7 cellular contexts compared by ENCODE assay signal in genomic region chr11:111878385-111878765, GRCh38. TPM values are rescaled to one million over a fixed set of nuclear protein-coding genes. Genes with fewer than 3 reads are reported as not detected.
DNase-seq lines count a peak whose midpoint lies in the region.
"Had no signal": no experiment of that assay in that cellular context is flagged by ENCODE, and none has a peak within 500 bp of the region (broad histone marks: within the 10 kb centered on the region; RNA-seq: fewer than 3 reads in every experiment).

No MANE protein-coding gene starts in this region.

- peak overlapping the region; percentile 87 for H3K4me2 ChIP-seq in GM23248 (ENCODE audit: unreplicated experiment)

- DNase-seq in GM23248 (peak; percentile 47), SK-N-MC (ENCODE audit: low read depth, low spot score) (no peak), immature natural killer cell (no peak), NCI-H1048 (lab: John Stamatoyannopoulos, UW) (no peak)
- no peak for DNase-seq in stimulated activated CD4-positive, alpha-beta T cell treated with anti-CD3 and anti-CD28 coated beads, Interleukin-2, amount 100 ng/mL, for 24 hours

- peaks cover 5 to 9% (median 6%) of the 10 kb centered on the region in 3 donors for H3K27me3 Mint-ChIP-seq in immature natural killer cell (ENCODE audit: low read depth in 3 of 3)

- no peaks in the 10 kb centered on the region for H3K27me3 ChIP-seq in ACC112 (ENCODE audit: insufficient read depth, low read length)
- H3K27me3 ChIP-seq in GM23248 (replicated peaks; ENCODE audit: insufficient read depth), result no peaks in the 10 kb centered on the region

- H3K79me2 ChIP-seq in ACC112 (ENCODE audit: control insufficient read depth, insufficient read depth, low read length, unreplicated experiment), result no peaks in the 10 kb centered on the region
- no peaks in the 10 kb centered on the region for H3K79me2 ChIP-seq in GM23248 (ENCODE audit: insufficient read depth)

- H3K27ac ChIP-seq in ACC112 (ENCODE audit: low read depth, low read length), result peak overlapping the region; percentile 87
- peak overlapping the region; percentile 98 for H3K27ac ChIP-seq in GM23248
- peak overlapping the region; percentile 96 for H3K27ac ChIP-seq in SK-N-MC

- H3K4me3 ChIP-seq in ACC112 (ENCODE audit: low read depth, low read length) (peak overlapping the region; percentile 84), GM23248 (peak overlapping the region; percentile 83), SK-N-MC (peak overlapping the region; percentile 94)

- H3K9ac ChIP-seq in GM23248 (peak overlapping the region; percentile 92), SK-N-MC (ENCODE audit: insufficient read length) (peak overlapping the region; percentile 86)

- H3K36me3 ChIP-seq in ACC112 (ENCODE audit: insufficient read depth, low read length) (no peaks in the 10 kb centered on the region), GM23248 (ENCODE audit: low read depth) (no peaks in the 10 kb centered on the region), SK-N-MC (ENCODE audit: insufficient read depth, low read length) (peaks cover 18% of the 10 kb centered on the region; the same call in 1 of the 2 replicates)

- in situ Hi-C loops in GM23248 (cut with MboI), result loop anchor here (10.0 kb wide), 1 partner anchor 116 kb away; no protein-coding TSS in a partner anchor

- peak overlapping the region; percentile 92 to 99 (median 94) for H3K4me3 Mint-ChIP-seq in immature natural killer cell

- no peaks in the 10 kb centered on the region for H4K20me1 ChIP-seq in GM23248 (ENCODE audit: insufficient read depth)

- peaks cover 0 to 9% (median 0%) of the 10 kb centered on the region in 3 donors for H3K36me3 Mint-ChIP-seq in immature natural killer cell

- H3K9me3 Mint-ChIP-seq in immature natural killer cell, result no peaks in the 10 kb centered on the region

- peaks cover 7% of the 10 kb centered on the region for H3K4me1 ChIP-seq in ACC112 (ENCODE audit: control insufficient read depth, insufficient read depth, low read length, unreplicated experiment)
- peaks cover 6% of the 10 kb centered on the region; the same call in 1 of the 2 replicates for H3K4me1 ChIP-seq in GM23248 (ENCODE audit: insufficient read depth)

- peaks cover 14 to 20% of the 10 kb centered on the region in 2 donors for H3K4me1 Mint-ChIP-seq in immature natural killer cell

- 1 to 2% methylated on average over 10 of the region's 10 CpGs for WGBS in GM23248 (ENCODE audit: low coverage in 1 of 2, low lambda C conversion rate in 2 of 2, missing lambda C conversion rate in 2 of 2), 2 experiments

- no peaks in the 10 kb centered on the region for H3K9me2 ChIP-seq in GM23248 (ENCODE audit: insufficient read depth)

- H2AFZ ChIP-seq in ACC112 (ENCODE audit: low read length, unreplicated experiment) (peak overlapping the region; percentile 91), GM23248 (peak overlapping the region; percentile 98)

- peak overlapping the region; percentile 99 to 100 (median 100) for H3K27ac Mint-ChIP-seq in immature natural killer cell

- H3K9me3 ChIP-seq in GM23248 (ENCODE audit: low read depth), result no peaks in the 10 kb centered on the region
- no peaks in the 10 kb centered on the region for H3K9me3 ChIP-seq in SK-N-MC (ENCODE audit: low read depth, low read length)

- H3F3A ChIP-seq in GM23248 (ENCODE audit: insufficient read depth), result peaks cover 11% of the 10 kb centered on the region; the same call in 1 of the 2 replicates

RNA-seq across cellular contexts. Expression of gene FDXACB1, which starts 0.6 kb away (rescaled TPM):
- 1.4 and 2.2 TPM in 2 replicates for total RNA-seq in GM23248 (2014; rRNA removed; shearing (Covaris generic))
- polyA plus RNA-seq in GM23248 (2016; fragmentation: Nextera tagmentation; extraction: Ambion mirVana) (2.1 TPM in 2 replicates), immature natural killer cell (1 to 10 TPM; 3.3 to 9.8 (median 5.8) TPM)

RNA-seq across cellular contexts. Expression of gene CFAP68, which starts 1.0 kb away (rescaled TPM):
- total RNA-seq in GM23248 (2014; rRNA removed; shearing (Covaris generic)), result 7.6 and 9.9 TPM in 2 replicates
- polyA plus RNA-seq in GM23248 (2016; fragmentation: Nextera tagmentation; extraction: Ambion mirVana) (20.2 and 23.8 TPM in 2 replicates), immature natural killer cell (10 to 100 TPM; 12.4 to 14.5 (median 12.6) TPM)

RNA-seq across cellular contexts. Expression of gene ALG9, which starts 7.0 kb away (rescaled TPM):
- total RNA-seq in GM23248 (2014; rRNA removed; shearing (Covaris generic)), result 36.3 and 42.4 TPM in 2 replicates
- 24.5 and 24.7 TPM in 2 replicates for polyA plus RNA-seq in GM23248 (2016; fragmentation: Nextera tagmentation; extraction: Ambion mirVana)
- polyA plus RNA-seq in immature natural killer cell, result 10 to 100 TPM in 2 of 3 donors, 1 to 10 TPM in 1; 7.1 to 12.9 (median 11.4) TPM

RNA-seq across cellular contexts. Expression of gene CRYAB, which starts 33.2 kb away (rescaled TPM):
- 91.0 and 104 TPM in 2 replicates for total RNA-seq in GM23248 (2014; rRNA removed; shearing (Covaris generic))
- polyA plus RNA-seq in GM23248 (2016; fragmentation: Nextera tagmentation; extraction: Ambion mirVana) (454 and 455 TPM in 2 replicates), immature natural killer cell (not detected)
- total RNA-seq: HT1080 had no signal

RNA-seq across cellular contexts. Expression of gene HSPB2, which starts 34.2 kb away (rescaled TPM):
- total RNA-seq in GM23248 (2014; rRNA removed; shearing (Covaris generic)), result 0.38 and 1.2 TPM in 2 replicates
- polyA plus RNA-seq in GM23248 (2016; fragmentation: Nextera tagmentation; extraction: Ambion mirVana), result 7.5 and 8.4 TPM in 2 replicates
- polyA plus RNA-seq in immature natural killer cell, result not detected
- total RNA-seq: HT1080 had no signal
